24 cellular contexts compared by ENCODE assay signal in genomic region chr7:5653661-5654060, GRCh38.
DNase-seq lines count a peak whose midpoint lies in the region; ATAC-seq lines count a peak whose summit lies in the region.
"Had no signal": no experiment of that assay in that cellular context is flagged by ENCODE, and none has a peak within 500 bp of the region (broad histone marks: within the 10 kb centered on the region; RNA-seq: fewer than 3 reads in every experiment).

No MANE protein-coding gene starts in this region.

- H3K27ac Mint-ChIP-seq in activated T-cell treated with anti-CD3 and anti-CD28 coated beads, Interleukin-2, amount 50 U/mL, for 72 hours, result peak overlapping the region; percentile 30
- H3K27ac Mint-ChIP-seq in central memory CD8-positive, alpha-beta T cell (ENCODE audit: low read depth), result peak overlapping the region; percentile 63
- H3K27ac Mint-ChIP-seq: CD8-positive, alpha-beta T cell; memory B cell had no signal

- H3K4me3 Mint-ChIP-seq in activated T-cell treated with anti-CD3 and anti-CD28 coated beads, Interleukin-2, amount 50 U/mL, for 72 hours, result no peak overlapping the region
- no peak overlapping the region for H3K4me3 Mint-ChIP-seq in central memory CD8-positive, alpha-beta T cell
- H3K4me3 Mint-ChIP-seq: CD8-positive, alpha-beta T cell; memory B cell had no signal

- H3K36me3 Mint-ChIP-seq in activated T-cell treated with anti-CD3 and anti-CD28 coated beads, Interleukin-2, amount 50 U/mL, for 72 hours (ENCODE audit: insufficient read depth in 2 of 2), result peaks cover 3 to 4% of the 10 kb centered on the region in 2 donors
- H3K36me3 Mint-ChIP-seq in central memory CD8-positive, alpha-beta T cell (ENCODE audit: insufficient read depth), result peaks cover 30% of the 10 kb centered on the region

- H3K27me3 Mint-ChIP-seq in activated T-cell treated with anti-CD3 and anti-CD28 coated beads, Interleukin-2, amount 50 U/mL, for 72 hours (ENCODE audit: low read depth), result no peaks in the 10 kb centered on the region
- H3K27me3 Mint-ChIP-seq in central memory CD8-positive, alpha-beta T cell, result no peaks in the 10 kb centered on the region
- H3K27me3 Mint-ChIP-seq: memory B cell had no signal

- H3K4me3 ChIP-seq in H7 (ENCODE audit: insufficient read depth, low read depth, low read length), result no peak overlapping the region
- H3K4me3 ChIP-seq: A549, tibial artery had no signal

- peak overlapping the region; percentile 53 for H3K27ac ChIP-seq in layer of hippocampus (ENCODE audit: low read depth, low read length)
- peak overlapping the region; percentile 59 for H3K27ac ChIP-seq in substantia nigra (ENCODE audit: low read depth, low read length, poor library complexity, severe bottlenecking)
- H3K27ac ChIP-seq: A549, tibial artery had no signal

- H3K27me3 ChIP-seq in layer of hippocampus (ENCODE audit: control insufficient read depth, insufficient read depth, low read length) (no peaks in the 10 kb centered on the region), H7 (ENCODE audit: control insufficient read depth, insufficient read depth, low read length) (no peaks in the 10 kb centered on the region)
- H3K27me3 ChIP-seq: tibial artery had no signal

- H3K9me3 Mint-ChIP-seq in activated T-cell treated with anti-CD3 and anti-CD28 coated beads, Interleukin-2, amount 50 U/mL, for 72 hours, result no peaks in the 10 kb centered on the region
- H3K9me3 Mint-ChIP-seq in central memory CD8-positive, alpha-beta T cell, result no peaks in the 10 kb centered on the region
- H3K9me3 Mint-ChIP-seq: CD8-positive, alpha-beta T cell; memory B cell had no signal

- ATAC-seq in activated T-cell treated with anti-CD3 and anti-CD28 coated beads, Interleukin-2, amount 50 U/mL, for 72 hours (replicated peaks in 1 of 2), result no peak
- ATAC-seq in central memory CD8-positive, alpha-beta T cell (replicated peaks; ENCODE audit: extremely low read depth, poor library complexity, severe bottlenecking), result no peak
- ATAC-seq in HG03175 (IDR thresholded peaks at IDR 0.05; ENCODE audit: unreplicated experiment) (no peak), HG03025 (IDR thresholded peaks at IDR 0.05; ENCODE audit: low FRiP score, unreplicated experiment) (no peak)
- ATAC-seq: A549; CD8-positive, alpha-beta T cell; stimulated activated naive CD8-positive, alpha-beta T cell treated with anti-CD3 and anti-CD28 coated beads, Interleukin-15, Interleukin-2, amounts not matched to agents 100 U/mL and 50 U/mL, for 24 hours had no signal

- no peak for DNase-seq in activated T-cell treated with anti-CD3 and anti-CD28 coated beads, Interleukin-2, amount 50 U/mL, for 72 hours
- DNase-seq in activated T-cell treated with anti-CD3 and anti-CD28 coated beads, Interleukin-2, amount 50 U/mL, for 1 hour, result no peak
- DNase-seq in central memory CD8-positive, alpha-beta T cell (ENCODE audit: low spot score in 2 of 2), result no peak
- DNase-seq in substantia nigra (lab: John Stamatoyannopoulos, UW) (peak in 9 of 49 donors; percentile 12 to 55 (median 25)), H7 (no peak)
- DNase-seq: activated CD4-positive, alpha-beta T cell treated with anti-CD3 and anti-CD28 coated beads, Interleukin-2, amount 50 U/mL, for 4 hours; activated CD8-positive, alpha-beta memory T cell treated with anti-CD3 and anti-CD28 coated beads, Interleukin-2, amount 50 U/mL, for 4 hours; activated effector memory CD4-positive, alpha-beta T cell treated with Interleukin-2 at 50 U/mL for 16 hours; AML-193; CD8-positive, alpha-beta T cell; DMS 273 treated with DMSO at 0.1 percent for 48 hours; effector memory CD4-positive, alpha-beta T cell; NCI-H1105; NCI-H1930; NCI-H526 treated with DMSO at 0.1 percent for 48 hours; SHP77 treated with DMSO at 0.1 percent for 48 hours; stimulated activated naive CD8-positive, alpha-beta T cell treated with anti-CD3 and anti-CD28 coated beads, Interleukin-15, Interleukin-2, amounts not matched to agents 100 U/mL and 50 U/mL, for 24 hours; T-helper 9 cell; tibial artery had no signal

- H3K4me1 Mint-ChIP-seq in activated T-cell treated with anti-CD3 and anti-CD28 coated beads, Interleukin-2, amount 50 U/mL, for 72 hours (ENCODE audit: low read depth), result peaks cover 7% of the 10 kb centered on the region
- H3K4me1 Mint-ChIP-seq in central memory CD8-positive, alpha-beta T cell, result peaks cover 5% of the 10 kb centered on the region
- H3K4me1 Mint-ChIP-seq: memory B cell had no signal

- H3K36me3 ChIP-seq in H7 (replicated peaks; ENCODE audit: control insufficient read depth, insufficient read depth, low read length), result peaks cover 5% of the 10 kb centered on the region
